In the genomic region with DNA sequence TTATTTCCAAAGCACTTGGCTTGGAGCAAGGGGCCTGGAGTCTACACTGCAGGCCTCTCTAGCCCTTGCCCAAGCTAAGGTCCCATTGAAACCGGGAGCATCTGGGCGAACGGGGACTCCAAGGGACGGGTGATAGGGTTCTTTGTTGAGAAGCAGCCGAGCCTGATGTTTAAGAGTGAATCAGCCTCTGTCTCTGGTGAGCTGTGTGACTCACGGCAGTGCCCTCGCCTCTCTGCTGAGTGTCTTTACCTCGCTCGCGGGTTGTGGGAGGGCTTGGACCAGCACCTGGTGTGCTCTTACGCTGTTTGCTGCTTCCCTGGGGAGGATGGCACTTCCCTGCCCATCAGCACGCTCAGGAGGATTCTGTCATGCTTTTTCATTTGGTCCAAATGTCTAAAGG, we compare ENCODE assay signal across 1 cellular context.
TF ChIP-seq lines count a peak whose summit lies in the region.

No MANE protein-coding gene starts in this region.

TF ChIP-seq in GM23338, 12 proteins besides CTCF, POLR2A, EP300 and RAD21 (continued from another document):
- no peak for TF ChIP-seq REST (IDR thresholded peaks at IDR 0.05; ENCODE audit: unreplicated experiment)
- TF ChIP-seq, protein P1, sequence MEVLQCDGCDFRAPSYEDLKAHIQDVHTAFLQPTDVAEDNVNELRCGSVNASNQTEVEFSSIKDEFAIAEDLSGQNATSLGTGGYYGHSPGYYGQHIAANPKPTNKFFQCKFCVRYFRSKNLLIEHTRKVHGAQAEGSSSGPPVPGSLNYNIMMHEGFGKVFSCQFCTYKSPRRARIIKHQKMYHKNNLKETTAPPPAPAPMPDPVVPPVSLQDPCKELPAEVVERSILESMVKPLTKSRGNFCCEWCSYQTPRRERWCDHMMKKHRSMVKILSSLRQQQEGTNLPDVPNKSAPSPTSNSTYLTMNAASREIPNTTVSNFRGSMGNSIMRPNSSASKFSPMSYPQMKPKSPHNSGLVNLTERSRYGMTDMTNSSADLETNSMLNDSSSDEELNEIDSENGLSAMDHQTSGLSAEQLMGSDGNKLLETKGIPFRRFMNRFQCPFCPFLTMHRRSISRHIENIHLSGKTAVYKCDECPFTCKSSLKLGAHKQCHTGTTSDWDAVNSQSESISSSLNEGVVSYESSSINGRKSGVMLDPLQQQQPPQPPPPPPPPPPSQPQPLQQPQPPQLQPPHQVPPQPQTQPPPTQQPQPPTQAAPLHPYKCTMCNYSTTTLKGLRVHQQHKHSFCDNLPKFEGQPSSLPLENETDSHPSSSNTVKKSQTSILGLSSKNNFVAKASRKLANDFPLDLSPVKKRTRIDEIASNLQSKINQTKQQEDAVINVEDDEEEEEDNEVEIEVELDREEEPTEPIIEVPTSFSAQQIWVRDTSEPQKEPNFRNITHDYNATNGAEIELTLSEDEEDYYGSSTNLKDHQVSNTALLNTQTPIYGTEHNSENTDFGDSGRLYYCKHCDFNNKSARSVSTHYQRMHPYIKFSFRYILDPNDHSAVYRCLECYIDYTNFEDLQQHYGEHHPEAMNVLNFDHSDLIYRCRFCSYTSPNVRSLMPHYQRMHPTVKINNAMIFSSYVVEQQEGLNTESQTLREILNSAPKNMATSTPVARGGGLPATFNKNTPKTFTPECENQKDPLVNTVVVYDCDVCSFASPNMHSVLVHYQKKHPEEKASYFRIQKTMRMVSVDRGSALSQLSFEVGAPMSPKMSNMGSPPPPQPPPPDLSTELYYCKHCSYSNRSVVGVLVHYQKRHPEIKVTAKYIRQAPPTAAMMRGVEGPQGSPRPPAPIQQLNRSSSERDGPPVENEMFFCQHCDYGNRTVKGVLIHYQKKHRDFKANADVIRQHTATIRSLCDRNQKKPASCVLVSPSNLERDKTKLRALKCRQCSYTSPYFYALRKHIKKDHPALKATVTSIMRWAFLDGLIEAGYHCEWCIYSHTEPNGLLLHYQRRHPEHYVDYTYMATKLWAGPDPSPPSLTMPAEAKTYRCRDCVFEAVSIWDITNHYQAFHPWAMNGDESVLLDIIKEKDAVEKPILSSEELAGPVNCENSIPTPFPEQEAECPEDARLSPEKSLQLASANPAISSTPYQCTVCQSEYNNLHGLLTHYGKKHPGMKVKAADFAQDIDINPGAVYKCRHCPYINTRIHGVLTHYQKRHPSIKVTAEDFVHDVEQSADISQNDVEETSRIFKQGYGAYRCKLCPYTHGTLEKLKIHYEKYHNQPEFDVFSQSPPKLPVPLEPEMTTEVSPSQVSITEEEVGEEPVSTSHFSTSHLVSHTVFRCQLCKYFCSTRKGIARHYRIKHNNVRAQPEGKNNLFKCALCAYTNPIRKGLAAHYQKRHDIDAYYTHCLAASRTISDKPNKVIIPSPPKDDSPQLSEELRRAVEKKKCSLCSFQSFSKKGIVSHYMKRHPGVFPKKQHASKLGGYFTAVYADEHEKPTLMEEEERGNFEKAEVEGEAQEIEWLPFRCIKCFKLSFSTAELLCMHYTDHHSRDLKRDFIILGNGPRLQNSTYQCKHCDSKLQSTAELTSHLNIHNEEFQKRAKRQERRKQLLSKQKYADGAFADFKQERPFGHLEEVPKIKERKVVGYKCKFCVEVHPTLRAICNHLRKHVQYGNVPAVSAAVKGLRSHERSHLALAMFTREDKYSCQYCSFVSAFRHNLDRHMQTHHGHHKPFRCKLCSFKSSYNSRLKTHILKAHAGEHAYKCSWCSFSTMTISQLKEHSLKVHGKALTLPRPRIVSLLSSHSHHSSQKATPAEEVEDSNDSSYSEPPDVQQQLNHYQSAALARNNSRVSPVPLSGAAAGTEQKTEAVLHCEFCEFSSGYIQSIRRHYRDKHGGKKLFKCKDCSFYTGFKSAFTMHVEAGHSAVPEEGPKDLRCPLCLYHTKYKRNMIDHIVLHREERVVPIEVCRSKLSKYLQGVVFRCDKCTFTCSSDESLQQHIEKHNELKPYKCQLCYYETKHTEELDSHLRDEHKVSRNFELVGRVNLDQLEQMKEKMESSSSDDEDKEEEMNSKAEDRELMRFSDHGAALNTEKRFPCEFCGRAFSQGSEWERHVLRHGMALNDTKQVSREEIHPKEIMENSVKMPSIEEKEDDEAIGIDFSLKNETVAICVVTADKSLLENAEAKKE (CRISPR knock-in tag; IDR thresholded peaks at IDR 0.05): no peak
TF ChIP-seq in GM23338: peak in this region for 0.
